In genomic region chr11:120326228-120326627, GRCh38 we compare ENCODE assay signal across 1 cellular context.
TF ChIP-seq lines count a peak whose summit lies in the region.

No MANE protein-coding gene starts in this region.

TF ChIP-seq in WTC11, 78 proteins besides CTCF, POLR2A, EP300 and RAD21 (continued from another document):
- TF ChIP-seq FOXP4 (CRISPR knock-in tag; IDR thresholded peaks at IDR 0.05), result no peak
- TF ChIP-seq ZNF219 (CRISPR knock-in tag; IDR thresholded peaks at IDR 0.05; ENCODE audit: borderline replicate concordance), result no peak
- no peak for TF ChIP-seq ATF6 (CRISPR knock-in tag; IDR thresholded peaks at IDR 0.05)
- TF ChIP-seq GTF2I (CRISPR knock-in tag; conservative IDR thresholded peaks at IDR 0.05), result no peak
